8 cellular contexts compared by ENCODE assay signal in the genomic region with DNA sequence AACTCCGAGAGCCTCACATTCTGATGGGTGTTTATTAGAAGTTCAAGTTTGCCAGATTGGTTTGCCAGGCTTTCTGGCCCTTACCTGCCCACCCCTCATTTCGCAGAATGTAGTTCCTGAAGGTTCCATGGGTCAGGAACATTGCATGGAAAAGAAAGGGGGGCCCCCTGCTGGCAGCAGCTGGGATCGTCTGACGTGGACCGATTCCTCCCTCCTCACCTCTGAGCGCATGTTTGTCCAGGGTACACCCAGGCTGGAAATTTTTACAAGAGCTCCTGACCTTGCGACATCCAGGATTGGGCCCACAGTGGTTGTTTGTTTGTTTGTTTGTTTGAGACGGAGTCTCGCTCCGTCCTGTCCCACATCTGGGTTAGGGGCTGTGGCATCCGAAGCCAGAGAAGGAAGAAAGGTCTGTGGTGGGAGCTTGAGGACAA.
DNase-seq lines count a peak whose midpoint lies in the region; ATAC-seq and TF ChIP-seq lines count a peak whose summit lies in the region.

No MANE protein-coding gene starts in this region.

- H3K4me1 ChIP-seq in foreskin keratinocyte: no peaks in the 10 kb centered on the region

- H3K27ac Mint-ChIP-seq in activated T-helper 17 cell treated with anti-CD3 and anti-CD28 coated beads, Interleukin-2, amount 50 U/mL, for 72 hours: no peak overlapping the region

- no peaks in the 10 kb centered on the region for H3K27me3 ChIP-seq in foreskin keratinocyte

- H3K27me3 Mint-ChIP-seq in activated T-helper 17 cell treated with anti-CD3 and anti-CD28 coated beads, Interleukin-2, amount 50 U/mL, for 72 hours: peaks cover 3% of the 10 kb centered on the region

- no peak overlapping the region for H3K27ac ChIP-seq in foreskin keratinocyte

- H3K36me3 Mint-ChIP-seq in activated T-helper 17 cell treated with anti-CD3 and anti-CD28 coated beads, Interleukin-2, amount 50 U/mL, for 72 hours (ENCODE audit: low read depth): no peaks in the 10 kb centered on the region

- no peak overlapping the region for H3K4me3 Mint-ChIP-seq in activated T-helper 17 cell treated with anti-CD3 and anti-CD28 coated beads, Interleukin-2, amount 50 U/mL, for 72 hours

- H3K9me3 Mint-ChIP-seq in activated T-helper 17 cell treated with anti-CD3 and anti-CD28 coated beads, Interleukin-2, amount 50 U/mL, for 72 hours: no peaks in the 10 kb centered on the region

- DNase-seq in NCI-H345 (lab: John Stamatoyannopoulos, UW) (peak; percentile 53), NCI-H345 treated with DMSO at 0.1 percent for 48 hours (lab: John Stamatoyannopoulos, UW; ENCODE audit: unreplicated experiment) (no peak), NCI-H1417 treated with DMSO at 0.1 percent for 48 hours (lab: John Stamatoyannopoulos, UW) (peak; percentile 12), foreskin keratinocyte (peak in 1 of 2 donors; percentile 23), omental fat pad (ENCODE audit: low spot score) (peak; percentile 74)
- DNase-seq in activated T-cell treated with anti-CD3 and anti-CD28 coated beads, Interleukin-2, amount 50 U/mL, for 1 hour: peak; percentile 25

- ATAC-seq in foreskin keratinocyte (peak; percentile 70), omental fat pad (ENCODE audit: low FRiP score) (peak; percentile 28), GM18861 (IDR thresholded peaks at IDR 0.05; ENCODE audit: unreplicated experiment) (no peak)
- no peak for ATAC-seq in activated T-helper 17 cell treated with anti-CD3 and anti-CD28 coated beads, Interleukin-2, amount 50 U/mL, for 72 hours (replicated peaks)

- H3K4me1 Mint-ChIP-seq in activated T-helper 17 cell treated with anti-CD3 and anti-CD28 coated beads, Interleukin-2, amount 50 U/mL, for 72 hours: no peaks in the 10 kb centered on the region

- TF ChIP-seq CTCF in foreskin keratinocyte (conservative IDR thresholded peaks at IDR 0.05) (peak; percentile 90), omental fat pad (IDR thresholded peaks at IDR 0.05) (peak in 2 of 3 donors; percentile 7 to 72)

Comparison
In these comparisons a context has a peak if more than half of its experiments do, and no peak if none do; other contexts are left out.
1. ATAC-seq: peak in foreskin keratinocyte (single experiment) and omental fat pad (single experiment); none in activated T-helper 17 cell treated with anti-CD3 and anti-CD28 coated beads, Interleukin-2, amount 50 U/mL, for 72 hours (single experiment) and GM18861 (single experiment).